3 cellular contexts compared by ENCODE assay signal in genomic region chr2:54114936-54115283, GRCh38.
TF ChIP-seq lines count a peak whose summit lies in the region.

No MANE protein-coding gene starts in this region.

TF ChIP-seq in A549, 52 proteins besides CTCF, POLR2A, EP300 and RAD21 (continued from another document):
- no peak for TF ChIP-seq E2F6 (IDR thresholded peaks at IDR 0.05; ENCODE audit: borderline replicate concordance, low read depth)
- TF ChIP-seq BHLHE40 (IDR thresholded peaks at IDR 0.05; ENCODE audit: low read depth, low read length) = no peak
- TF ChIP-seq RFX5 (IDR thresholded peaks at IDR 0.05) = no peak
- no peak for TF ChIP-seq USF2 (IDR thresholded peaks at IDR 0.05)
- no peak for TF ChIP-seq PBX3 (IDR thresholded peaks at IDR 0.05)
- TF ChIP-seq HMGXB4 (CRISPR knock-in tag; IDR thresholded peaks at IDR 0.05; ENCODE audit: borderline replicate concordance) = no peak

TF ChIP-seq in HEK293, 187 proteins besides CTCF, POLR2A, EP300 and RAD21 (continued from another document):
- TF ChIP-seq REPIN1 (tag by site-specific recombination; IDR thresholded peaks at IDR 0.05; ENCODE audit: low read depth) = no peak

TF ChIP-seq in K562, 482 proteins besides CTCF, POLR2A, EP300 and RAD21 (continued from another document):
- TF ChIP-seq ZNF592 (IDR thresholded peaks at IDR 0.05) = 0 out of 2 replicates have a peak, but pooled peaks have one; percentile 11
